In the genomic region with DNA sequence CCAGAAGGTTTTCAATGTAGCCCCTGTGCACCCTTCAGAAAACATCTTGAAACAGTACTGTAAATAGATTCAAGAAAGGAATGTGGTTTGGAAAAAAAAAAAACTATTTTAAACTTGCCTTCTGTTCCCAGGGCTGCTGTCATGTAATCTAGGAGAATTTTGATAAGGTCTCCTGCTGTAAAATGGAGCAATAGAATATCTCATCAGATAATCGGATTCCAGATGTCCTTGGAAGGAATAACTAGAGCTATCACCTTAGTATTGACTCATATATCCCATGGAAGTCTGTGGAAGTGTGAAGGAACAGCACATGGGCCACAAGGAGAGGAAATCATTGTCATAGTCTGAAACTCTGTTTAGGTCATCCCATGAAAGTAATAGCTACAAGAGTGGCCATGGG, we compare ENCODE assay signal across 16 cellular contexts.
"Had no signal": no experiment of that assay in that cellular context is flagged by ENCODE, and none has a peak within 500 bp of the region (broad histone marks: within the 10 kb centered on the region; RNA-seq: fewer than 3 reads in every experiment).

No MANE protein-coding gene starts in this region.

- H3K4me2 ChIP-seq: smooth muscle cell had no signal

- H3K27ac ChIP-seq: brain microvascular endothelial cell, neutrophil, tibial artery had no signal

- H3K27ac Mint-ChIP-seq: activated T-helper 2 cell treated with anti-CD3 and anti-CD28 coated beads, Interferon-gamma antibody, Interleukin-2, Interleukin-4, amounts not matched to agents 10 μg/mL and 5 μg/mL and 100 μg/mL, durations not matched to agents 14 hours and 24 hours and 36 hours; endodermal cell had no signal

- H3K9me3 ChIP-seq: neutrophil, tibial artery had no signal

- H3K27me3 ChIP-seq: brain microvascular endothelial cell, heart left ventricle, neutrophil, tibial artery had no signal

- ATAC-seq: heart left ventricle; naive thymus-derived CD8-positive, alpha-beta T cell; right cardiac atrium had no signal

- H3K36me3 ChIP-seq: brain microvascular endothelial cell, neutrophil had no signal

- DNase-seq: activated CD4-positive, alpha-beta T cell treated with anti-CD3 and anti-CD28 coated beads, Interleukin-2, amount 50 U/mL, for 1 hour; activated CD4-positive, CD25-positive, alpha-beta regulatory T cell; activated naive CD4-positive, alpha-beta T cell treated with anti-CD3 and anti-CD28 coated beads, Interleukin-2, amount 50 U/mL, for 16 hours; activated T-cell treated with anti-CD3 and anti-CD28 coated beads for 4 hours; amygdala; brain microvascular endothelial cell; cerebellar nuclear complex; endodermal cell; heart left ventricle; naive thymus-derived CD8-positive, alpha-beta T cell; right cardiac atrium; T-helper 2 cell; tibial artery had no signal

- H3K9me3 Mint-ChIP-seq: activated T-helper 2 cell treated with anti-CD3 and anti-CD28 coated beads, Interferon-gamma antibody, Interleukin-2, Interleukin-4, amounts not matched to agents 10 μg/mL and 5 μg/mL and 100 μg/mL, durations not matched to agents 14 hours and 24 hours and 36 hours; endodermal cell had no signal

- H3K27me3 Mint-ChIP-seq: naive thymus-derived CD8-positive, alpha-beta T cell had no signal

- H3K4me3 Mint-ChIP-seq: endodermal cell; naive thymus-derived CD8-positive, alpha-beta T cell had no signal

- H3K4me3 ChIP-seq: heart left ventricle, smooth muscle cell, tibial artery had no signal
